ENCODE assay signal across 8 cellular contexts in the genomic region with DNA sequence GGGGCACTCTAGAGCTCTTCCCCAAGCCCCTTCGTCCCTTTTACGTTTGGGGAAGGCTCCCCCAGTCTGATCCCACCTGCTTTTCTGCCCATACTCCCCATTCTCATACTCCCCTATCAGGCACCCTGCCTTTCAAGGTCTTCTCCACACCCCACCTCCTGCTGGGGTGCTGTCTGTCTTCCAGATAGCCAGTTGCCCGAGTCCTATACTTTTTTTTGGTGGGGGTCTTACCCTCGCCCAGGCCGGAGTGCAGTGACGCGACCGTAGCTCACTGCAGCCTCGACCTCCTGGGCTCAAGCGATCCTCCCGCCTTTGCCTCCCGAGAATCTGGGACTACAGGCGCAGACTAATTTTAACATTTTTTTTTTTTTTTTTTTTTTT. TPM values are rescaled to one million over a fixed set of nuclear protein-coding genes. Genes with fewer than 3 reads are reported as not detected.
DNase-seq lines count a peak whose midpoint lies in the region; ATAC-seq and TF ChIP-seq lines count a peak whose summit lies in the region.

No MANE protein-coding gene starts in this region.

- POLR2A ChIA-PET in IMR-90 (lab: Charles Lee; ENCODE audit: unreplicated experiment), result no interaction called here

- no peaks in the 10 kb centered on the region for H3K36me3 Mint-ChIP-seq in nephron (ENCODE audit: low read depth)

- TF ChIP-seq RAD21 in IMR-90 (IDR thresholded peaks at IDR 0.05; ENCODE audit: low read length), result no peak

- H3K9me1 ChIP-seq in IMR-90 (ENCODE audit: insufficient read depth, low read length), result peaks cover 8% of the 10 kb centered on the region

- H2AK5ac ChIP-seq in IMR-90 (ENCODE audit: low read depth, low read length), result peak overlapping the region; percentile 83

- H3K4me3 ChIP-seq in BLaER1, result peak overlapping the region; percentile 97
- peak overlapping the region; percentile 99 for H3K4me3 ChIP-seq in IMR-90 (ENCODE audit: insufficient read depth, low read depth, low read length)
- H3K4me3 ChIP-seq in colonic mucosa, result peak overlapping the region; percentile 81

- CTCF ChIA-PET in IMR-90 (lab: Yijun Ruan, JAX), result no interaction called here

- peak overlapping the region; percentile 83 for H2AK9ac ChIP-seq in IMR-90 (replicated peaks; ENCODE audit: low read depth, low read length, poor library complexity)

- intact Hi-C loops in IMR-90 (cut with micrococcal nuclease), result loop anchor here (5.0 kb wide), 1 partner anchor 113 kb away; no protein-coding TSS in a partner anchor
- intact Hi-C loops in colonic mucosa (cut with DNase I), result loop anchor here (2.0 to 5.0 kb wide), 2 partner anchors 27 to 93 kb away; a partner anchor contains a TSS

- peaks cover 15% of the 10 kb centered on the region for H3K27me3 ChIP-seq in BLaER1
- H3K27me3 ChIP-seq in IMR-90 (ENCODE audit: control insufficient read depth, insufficient read depth, low read length), result no peaks in the 10 kb centered on the region
- H3K27me3 ChIP-seq in colonic mucosa, result no peaks in the 10 kb centered on the region

- DNase-seq in IMR-90, result no peak
- DNase-seq in colonic mucosa, result no peak
- no peak for DNase-seq in HK-2 (ENCODE audit: unreplicated experiment)
- DNase-seq in COLO829 (ENCODE audit: low spot score), result no peak
- DNase-seq in stimulated activated CD4-positive, alpha-beta T cell treated with anti-CD3 and anti-CD28 coated beads, Interleukin-2, amount 100 ng/mL, for 48 hours, result no peak
- DNase-seq in T-helper 9 cell, result no peak

- H3K79me1 ChIP-seq in IMR-90 (ENCODE audit: low read depth in 1 of 2, low read length in 2 of 2), result peaks cover 5 to 27% of the 10 kb centered on the region in 2 experiments; a peak in 3 of 4 replicates

- ATAC-seq in IMR-90 (ENCODE audit: low read depth), result no peak

- H3K4ac ChIP-seq in IMR-90 (ENCODE audit: low read depth, low read length), result peak overlapping the region; percentile 73; the same call in 1 of the 2 replicates

- 0 out of 2 replicates have a peak overlapping the region, but pooled peaks have one; percentile 55 for H4K91ac ChIP-seq in IMR-90 (ENCODE audit: insufficient read depth, low read depth, low read length)

- H3K14ac ChIP-seq in IMR-90 (replicated peaks; ENCODE audit: low read depth, low read length), result peak overlapping the region; percentile 48

- dilution Hi-C loops in IMR-90 (cut with HindIII; ENCODE audit: low sequenced_read_pairs, unreplicated experiment), result no loop called here

- peak overlapping the region; percentile 98 for H2AFZ ChIP-seq in IMR-90 (replicated peaks; ENCODE audit: low read length, poor library complexity)

- H3K4me1 Mint-ChIP-seq in nephron, result peaks cover 19% of the 10 kb centered on the region

- no peak overlapping the region for H3K18ac ChIP-seq in IMR-90 (ENCODE audit: low read depth, low read length)

- peaks cover 10% of the 10 kb centered on the region for H3K27me3 Mint-ChIP-seq in nephron (ENCODE audit: low read depth)

- no peak overlapping the region for H3K56ac ChIP-seq in IMR-90 (ENCODE audit: extremely low read depth, insufficient read depth, low read length)

- H4K8ac ChIP-seq in IMR-90 (ENCODE audit: low read depth in 2 of 2, low read length in 2 of 2), result peak overlapping the region; percentile 54 to 84

- no peaks in the 10 kb centered on the region for H3K9me3 Mint-ChIP-seq in nephron

- H4K20me1 ChIP-seq in BLaER1, result peaks cover 16% of the 10 kb centered on the region
- peaks cover 3% of the 10 kb centered on the region; the same call in 1 of the 2 replicates for H4K20me1 ChIP-seq in IMR-90 (ENCODE audit: insufficient read depth, low read length)

- H3K27ac Mint-ChIP-seq in nephron, result peak overlapping the region; percentile 76 to 97 (median 95)

- H4K5ac ChIP-seq in IMR-90 (ENCODE audit: low read depth, low read length), result peak overlapping the region; percentile 97

- no peak overlapping the region for H2BK5ac ChIP-seq in IMR-90 (ENCODE audit: low read depth, low read length, poor library complexity, severe bottlenecking)

- no peak overlapping the region for H2BK20ac ChIP-seq in IMR-90 (ENCODE audit: low read depth, low read length)

- no peak overlapping the region for H2BK120ac ChIP-seq in IMR-90 (ENCODE audit: low read depth, low read length)

- H3K4me1 ChIP-seq in BLaER1 (peaks cover 38% of the 10 kb centered on the region), IMR-90 (ENCODE audit: control insufficient read depth, insufficient read depth, low read length) (peaks cover 7% of the 10 kb centered on the region), colonic mucosa (peaks cover 4% of the 10 kb centered on the region)

- H3K9me3 ChIP-seq in BLaER1 (no peaks in the 10 kb centered on the region), IMR-90 (ENCODE audit: control insufficient read depth, insufficient read depth, low read length) (no peaks in the 10 kb centered on the region), colonic mucosa (no peaks in the 10 kb centered on the region)

- no peak overlapping the region for H2BK15ac ChIP-seq in IMR-90 (ENCODE audit: low read depth, low read length)

- in situ Hi-C loops in IMR-90 (cut with MboI; ENCODE audit: low sequenced_read_pairs), result no loop called here

- TF ChIP-seq CTCF in IMR-90 (conservative IDR thresholded peaks at IDR 0.05; ENCODE audit: low read depth, low read length) (no peak), colonic mucosa (IDR thresholded peaks at IDR 0.05) (no peak), nephron (IDR thresholded peaks at IDR 0.05; ENCODE audit: unreplicated experiment in 3 of 3) (no peak)

- H3K23ac ChIP-seq in IMR-90 (ENCODE audit: low read depth, low read length), result peak overlapping the region; percentile 38

- BruUV-seq in IMR-90 (replicated peaks; lab: Mats Ljungman, UMichigan), result no TSS peak

- peak overlapping the region; percentile 94 to 96 (median 95) for H3K4me3 Mint-ChIP-seq in nephron

- peak overlapping the region; percentile 84 for H3K27ac ChIP-seq in BLaER1
- H3K27ac ChIP-seq in IMR-90 (ENCODE audit: insufficient read depth, low read length), result no peak overlapping the region; the same call in 1 of the 2 replicates
- H3K27ac ChIP-seq in colonic mucosa, result peak overlapping the region; percentile 95

- H3K36me3 ChIP-seq in BLaER1, result peaks cover 23% of the 10 kb centered on the region
- H3K36me3 ChIP-seq in IMR-90 (ENCODE audit: control insufficient read depth, insufficient read depth, low read length), result 0 out of 2 replicates have a peak, but pooled peaks cover 6% of the 10 kb centered on the region
- H3K36me3 ChIP-seq in colonic mucosa, result no peaks in the 10 kb centered on the region

- H3K4me2 ChIP-seq in BLaER1, result peak overlapping the region; percentile 84
- H3K4me2 ChIP-seq in IMR-90 (ENCODE audit: low read depth, low read length), result peak overlapping the region; percentile 93

- no peak for TF ChIP-seq POLR2A in IMR-90 (IDR thresholded peaks at IDR 0.05; ENCODE audit: low read depth, low read length)

- H3K9ac ChIP-seq in BLaER1 (peak overlapping the region; percentile 78), IMR-90 (ENCODE audit: low read depth, low read length) (peak overlapping the region; percentile 79), colonic mucosa (ENCODE audit: low read depth in 2 of 2, low read length in 2 of 2) (peak overlapping the region; percentile 97)

- WGBS in IMR-90 (ENCODE audit: extremely low coverage in 2 of 2, insufficient read length in 1 of 2), 2 experiments, result 46% methylated on average over 5 of the region's 13 CpGs; no CpG with 5 or more reads in 1 of the 2 experiments

TF ChIP-seq in IMR-90, 13 proteins besides CTCF, POLR2A, EP300 and RAD21 (continues in another document):
- TF ChIP-seq MAFK (IDR thresholded peaks at IDR 0.05; ENCODE audit: low read depth, low read length) (no peak), RCOR1 (IDR thresholded peaks at IDR 0.05; ENCODE audit: insufficient replicate concordance, low read length) (no peak), FOS (IDR thresholded peaks at IDR 0.05; ENCODE audit: low read depth, low read length) (no peak), BHLHE40 (IDR thresholded peaks at IDR 0.05; ENCODE audit: low read depth, low read length) (no peak), CEBPB (IDR thresholded peaks at IDR 0.05; ENCODE audit: low read depth, low read length) (no peak), RFX5 (IDR thresholded peaks at IDR 0.05; ENCODE audit: low read depth, low read length) (no peak)
- TF ChIP-seq, protein P1, sequence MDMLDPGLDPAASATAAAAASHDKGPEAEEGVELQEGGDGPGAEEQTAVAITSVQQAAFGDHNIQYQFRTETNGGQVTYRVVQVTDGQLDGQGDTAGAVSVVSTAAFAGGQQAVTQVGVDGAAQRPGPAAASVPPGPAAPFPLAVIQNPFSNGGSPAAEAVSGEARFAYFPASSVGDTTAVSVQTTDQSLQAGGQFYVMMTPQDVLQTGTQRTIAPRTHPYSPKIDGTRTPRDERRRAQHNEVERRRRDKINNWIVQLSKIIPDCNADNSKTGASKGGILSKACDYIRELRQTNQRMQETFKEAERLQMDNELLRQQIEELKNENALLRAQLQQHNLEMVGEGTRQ (IDR thresholded peaks at IDR 0.05; ENCODE audit: low read depth, low read length), result no peak

RNA-seq across cellular contexts. Expression of a gene that starts 0.8 kb away (rescaled TPM):
- total RNA-seq in IMR-90 (2012; rRNA removed) (13.4 and 14.2 TPM in 2 replicates), colonic mucosa (100 to 1,000 TPM; 109 to 123 TPM)
- polyA plus RNA-seq in IMR-90 (2012; rRNA removed), result 19.9 and 22.6 TPM in 2 replicates
- 16.7 and 17.6 TPM in 2 replicates for polyA plus RNA-seq in IMR-90 (2012; cell fraction: cytosol; rRNA removed)
- 7.5 and 18.0 TPM in 2 replicates for polyA plus RNA-seq in IMR-90 (2012; cell fraction: nucleus; rRNA removed; ENCODE audit: low replicate concordance)

RNA-seq across cellular contexts. Expression of a gene that starts 19.9 kb away (rescaled TPM):
- total RNA-seq in IMR-90 (2012; rRNA removed) (9.3 and 10.0 TPM in 2 replicates), colonic mucosa (1 to 10 TPM; 7.0 to 7.2 TPM)
- 22.0 and 22.6 TPM in 2 replicates for polyA plus RNA-seq in IMR-90 (2012; rRNA removed)
- 9.5 and 18.4 TPM in 2 replicates for polyA plus RNA-seq in IMR-90 (2012; cell fraction: cytosol; rRNA removed)
- 99.0 and 183 TPM in 2 replicates for polyA plus RNA-seq in IMR-90 (2012; cell fraction: nucleus; rRNA removed; ENCODE audit: low replicate concordance)

RNA-seq across cellular contexts. Expression of a gene that starts 30.7 kb away (rescaled TPM):
- 0.18 TPM in 1 of 2 replicates, not detected in the other for total RNA-seq in IMR-90 (2012; rRNA removed)
- 0.12 and 0.16 TPM in 2 replicates for polyA plus RNA-seq in IMR-90 (2012; rRNA removed)
- 0.30 and 0.37 TPM in 2 replicates for polyA plus RNA-seq in IMR-90 (2012; cell fraction: cytosol; rRNA removed)
- 0.12 TPM in 1 of 2 replicates, not detected in the other for polyA plus RNA-seq in IMR-90 (2012; cell fraction: nucleus; rRNA removed; ENCODE audit: low replicate concordance)
- total RNA-seq in colonic mucosa, result 100 to 1,000 TPM; 599 to 634 TPM

RNA-seq across cellular contexts. Expression of a gene that starts 56.0 kb away (rescaled TPM):
- total RNA-seq in IMR-90 (2012; rRNA removed) (35.7 and 40.8 TPM in 2 replicates), colonic mucosa (10 to 100 TPM; 46.4 to 79.5 TPM)
- 65.2 and 72.2 TPM in 2 replicates for polyA plus RNA-seq in IMR-90 (2012; rRNA removed)
- polyA plus RNA-seq in IMR-90 (2012; cell fraction: cytosol; rRNA removed), result 58.5 and 82.9 TPM in 2 replicates
- 42.2 and 57.7 TPM in 2 replicates for polyA plus RNA-seq in IMR-90 (2012; cell fraction: nucleus; rRNA removed; ENCODE audit: low replicate concordance)

RNA-seq across cellular contexts. Expression of a gene that starts 56.1 kb away (rescaled TPM):
- 1.6 and 1.7 TPM in 2 replicates for total RNA-seq in IMR-90 (2012; rRNA removed)
- polyA plus RNA-seq in IMR-90 (2012; rRNA removed), result 9.0 and 10.6 TPM in 2 replicates
- polyA plus RNA-seq in IMR-90 (2012; cell fraction: cytosol; rRNA removed), result 14.3 and 19.4 TPM in 2 replicates
- polyA plus RNA-seq in IMR-90 (2012; cell fraction: nucleus; rRNA removed; ENCODE audit: low replicate concordance), result 4.8 and 8.4 TPM in 2 replicates
- 10 to 100 TPM in 1 of 2 donors, 1 to 10 TPM in 1; 9.7 to 15.1 TPM for total RNA-seq in colonic mucosa

Comparison
In these comparisons a context has a peak if more than half of its experiments do, and no peak if none do; other contexts are left out.
1. RNA of a gene that starts 30.7 kb away (total RNA-seq): 599 to 634 TPM in colonic mucosa; 0.18 TPM in IMR-90; every median in the first group is over 100 times any median in the second.
2. Peak in every context shown above with its lines, with median percentiles within 50 percentile points of each other: H3K4me3 ChIP-seq and H3K9ac ChIP-seq.